In genomic region chr6:137237413-137238170, GRCh38 we compare ENCODE assay signal across 10 cellular contexts. TPM values are rescaled to one million over a fixed set of nuclear protein-coding genes. Genes with fewer than 3 reads are reported as not detected.
DNase-seq lines count a peak whose midpoint lies in the region; ATAC-seq and TF ChIP-seq lines count a peak whose summit lies in the region.
"Had no signal": no experiment of that assay in that cellular context is flagged by ENCODE, and none has a peak within 500 bp of the region (broad histone marks: within the 10 kb centered on the region; RNA-seq: fewer than 3 reads in every experiment).

No MANE protein-coding gene starts in this region.

- H3K9ac ChIP-seq in NT2/D1 (ENCODE audit: insufficient read length, low read depth) = no peak overlapping the region

- H3K27me3 ChIP-seq in NT2/D1 (ENCODE audit: insufficient read depth, insufficient read length) (no peaks in the 10 kb centered on the region), gastrocnemius medialis (no peaks in the 10 kb centered on the region)

- H3K4me1 ChIP-seq in NT2/D1 (ENCODE audit: insufficient read depth, insufficient read length) = no peaks in the 10 kb centered on the region
- peaks cover 8 to 21% of the 10 kb centered on the region in 2 donors for H3K4me1 ChIP-seq in gastrocnemius medialis

- intact Hi-C loops in gastrocnemius medialis (cut with DNase I; ENCODE audit: low total_unique reads) = no loop called here

- H3K9me3 ChIP-seq in NT2/D1 (ENCODE audit: insufficient read depth, low read length) (peaks cover 5% of the 10 kb centered on the region; the same call in 1 of the 2 replicates), gastrocnemius medialis (no peaks in the 10 kb centered on the region)

- H3K36me3 ChIP-seq in NT2/D1 (ENCODE audit: insufficient read depth, insufficient read length, low read length) = no peaks in the 10 kb centered on the region
- H3K36me3 ChIP-seq in gastrocnemius medialis = no peaks in the 10 kb centered on the region

- in situ Hi-C loops in gastrocnemius medialis (cut with MboI; ENCODE audit: low sequenced_read_pairs in 4 of 4) = no loop called here

- H3K9me3 Mint-ChIP-seq in activated T-cell treated with anti-CD3 and anti-CD28 coated beads, Interleukin-2, amount 50 U/mL, for 4 hours = peaks cover 10% of the 10 kb centered on the region

- H3K27me3 Mint-ChIP-seq in activated T-cell treated with anti-CD3 and anti-CD28 coated beads, Interleukin-2, amount 50 U/mL, for 4 hours (ENCODE audit: low read depth) = no peaks in the 10 kb centered on the region

- peaks cover 34% of the 10 kb centered on the region for H3K4me1 Mint-ChIP-seq in activated T-cell treated with anti-CD3 and anti-CD28 coated beads, Interleukin-2, amount 50 U/mL, for 4 hours (ENCODE audit: low read depth)

- ATAC-seq in gastrocnemius medialis (no peak), HG03159 (IDR thresholded peaks at IDR 0.05; ENCODE audit: unreplicated experiment) (no peak)
- no peak for ATAC-seq in activated T-cell treated with anti-CD3 and anti-CD28 coated beads, Interleukin-2, amount 50 U/mL, for 4 hours

- H3K36me3 Mint-ChIP-seq in activated T-cell treated with anti-CD3 and anti-CD28 coated beads, Interleukin-2, amount 50 U/mL, for 4 hours (ENCODE audit: insufficient read depth) = no peaks in the 10 kb centered on the region

- no peak overlapping the region for H3K4me3 Mint-ChIP-seq in activated T-cell treated with anti-CD3 and anti-CD28 coated beads, Interleukin-2, amount 50 U/mL, for 4 hours

- TF ChIP-seq CTCF in gastrocnemius medialis (IDR thresholded peaks at IDR 0.05 in 4 of 5, conservative IDR thresholded peaks at IDR 0.05 in 1 of 5) = no peak

- TF ChIP-seq POLR2A in gastrocnemius medialis (IDR thresholded peaks at IDR 0.05) = no peak

- DNase-seq in ELF-1 (ENCODE audit: low read depth, low spot score) = peak; percentile 84
- DNase-seq in NT2/D1 (ENCODE audit: low read depth, low spot score) = peak; percentile 42
- peak; percentile 64 for DNase-seq in fibroblast of gingiva (ENCODE audit: low read depth)
- DNase-seq in gastrocnemius medialis = no peak
- DNase-seq in NK-92 (lab: John Stamatoyannopoulos, UW; ENCODE audit: unreplicated experiment) = no peak
- no peak for DNase-seq in NCI-H345 treated with DMSO at 0.1 percent for 48 hours (lab: John Stamatoyannopoulos, UW; ENCODE audit: unreplicated experiment)
- DNase-seq in activated T-cell treated with anti-CD3 and anti-CD28 coated beads, Interleukin-2, amount 50 U/mL, for 4 hours = no peak
- DNase-seq: NCI-H1105 treated with DMSO at 0.1 percent for 48 hours, SHP77 treated with DMSO at 0.1 percent for 48 hours had no signal

- H3K4me3 ChIP-seq in NT2/D1 (ENCODE audit: insufficient read length, low read depth) (no peak overlapping the region), gastrocnemius medialis (no peak overlapping the region)

- peak overlapping the region in 3 of 4 donors; percentile 15 to 41 (median 15) for H3K27ac ChIP-seq in gastrocnemius medialis

RNA-seq across cellular contexts. Expression of gene IFNGR1, which starts 18.4 kb away (rescaled TPM):
- 10 to 100 TPM; 54.7 to 97.4 (median 61.1) TPM for total RNA-seq in gastrocnemius medialis
- total RNA-seq in activated T-cell treated with anti-CD3 and anti-CD28 coated beads, Interleukin-2, amount 50 U/mL, for 4 hours = 10 to 100 TPM in 2 of 3 donors, 1 to 10 TPM in 1; 8.9 to 12.0 (median 11.9) TPM

Comparison
In these comparisons a context has a peak if more than half of its experiments do, and no peak if none do; other contexts are left out.
1. DNase-seq: peak in ELF-1 (single experiment), NT2/D1 (single experiment) and fibroblast of gingiva (single experiment); none in gastrocnemius medialis (0 of 2), NK-92 (single experiment), NCI-H345 treated with DMSO at 0.1 percent for 48 hours (single experiment) and activated T-cell treated with anti-CD3 and anti-CD28 coated beads, Interleukin-2, amount 50 U/mL, for 4 hours (single experiment).
2. RNA of gene IFNGR1, which starts 18.4 kb away (total RNA-seq): 54.7 to 97.4 TPM in gastrocnemius medialis; 8.9 to 12.0 TPM in activated T-cell treated with anti-CD3 and anti-CD28 coated beads, Interleukin-2, amount 50 U/mL, for 4 hours; every median in the first group is over 4 times any median in the second.